In genomic region chr2:20507166-20507692, GRCh38 we compare ENCODE assay signal across 8 cellular contexts.
A peak's percentile ranks its signal among the peaks of the same experiment; 100 is the strongest.
DNase-seq lines count a peak whose midpoint lies in the region; ATAC-seq and TF ChIP-seq lines count a peak whose summit lies in the region.

No MANE protein-coding gene starts in this region.

- DNase-seq in stimulated activated CD4-positive, alpha-beta T cell treated with anti-CD3 and anti-CD28 coated beads, Interleukin-15, amount 100 ng/mL, for 24 hours, result peak; percentile 31
- DNase-seq in stimulated activated CD4-positive, alpha-beta T cell treated with anti-CD3 and anti-CD28 coated beads, Interleukin-2, amount 100 ng/mL, for 24 hours, result no peak
- peak in 1 of 2 experiments; percentile 52 for DNase-seq in SJSA1 (ENCODE audit: low read depth in 1 of 2, low spot score in 2 of 2)
- DNase-seq in spleen, result peak; percentile 40
- no peak for DNase-seq in UCSD-AML1 (lab: John Stamatoyannopoulos, UW; ENCODE audit: unreplicated experiment)
- no peak for DNase-seq in pons (ENCODE audit: low spot score)
- no peak for DNase-seq in anterior cingulate cortex (lab: John Stamatoyannopoulos, UW)

- WGBS in spleen, 5 donors, result 26 to 39% (median 35%) methylated on average over 5 of the region's 5 CpGs

- no peak for TF ChIP-seq CTCF in spleen (IDR thresholded peaks at IDR 0.05 in 8 of 11, conservative IDR thresholded peaks at IDR 0.05 in 3 of 11)

- intact Hi-C loops in spleen (cut with DNase I; ENCODE audit: low total_unique reads), result no loop called here

- H3K4me3 ChIP-seq in SJSA1 (no peak overlapping the region), spleen (no peak overlapping the region)

- H3K27ac ChIP-seq in SJSA1 (peak overlapping the region; percentile 13), spleen (peak overlapping the region in 6 of 8 donors; percentile 13 to 56 (median 40))

- H3K9me3 ChIP-seq in SJSA1 (replicated peaks), result no peaks in the 10 kb centered on the region
- H3K9me3 ChIP-seq in spleen, result no peaks in the 10 kb centered on the region

- H3K4me1 ChIP-seq in SJSA1 (replicated peaks) (peaks cover 24% of the 10 kb centered on the region), spleen (peaks cover 0 to 3% (median 0%) of the 10 kb centered on the region in 6 donors)

- H3K36me3 ChIP-seq in SJSA1, result no peaks in the 10 kb centered on the region
- H3K36me3 ChIP-seq in spleen, result no peaks in the 10 kb centered on the region

- ATAC-seq in HG03045 (IDR thresholded peaks at IDR 0.05; ENCODE audit: unreplicated experiment), result peak; percentile 96

- no peaks in the 10 kb centered on the region for H3K27me3 ChIP-seq in SJSA1 (replicated peaks)
- no peaks in the 10 kb centered on the region for H3K27me3 ChIP-seq in spleen (replicated peaks in 1 of 7)

- TF ChIP-seq POLR2A in spleen (IDR thresholded peaks at IDR 0.05), result no peak

Comparison
In these comparisons a context has a peak if more than half of its experiments do, and no peak if none do; other contexts are left out.
1. DNase-seq: peak in stimulated activated CD4-positive, alpha-beta T cell treated with anti-CD3 and anti-CD28 coated beads, Interleukin-15, amount 100 ng/mL, for 24 hours (single experiment) and spleen (single experiment); none in stimulated activated CD4-positive, alpha-beta T cell treated with anti-CD3 and anti-CD28 coated beads, Interleukin-2, amount 100 ng/mL, for 24 hours (0 of 2), UCSD-AML1 (single experiment), pons (single experiment) and anterior cingulate cortex (0 of 58).